Comparison of ENCODE assay signal across 20 cellular contexts in genomic region chr11:132914600-132914999, GRCh38.
"Had no signal": no experiment of that assay in that cellular context is flagged by ENCODE, and none has a peak within 500 bp of the region (broad histone marks: within the 10 kb centered on the region; RNA-seq: fewer than 3 reads in every experiment).

No MANE protein-coding gene starts in this region.

- H3K4me2 ChIP-seq: neural progenitor cell had no signal

- H3K4me3 Mint-ChIP-seq: endodermal cell, mesothelial cell of epicardium, natural killer cell, neural progenitor cell had no signal

- FAIRE-seq: endothelial cell of umbilical vein, islet of Langerhans, pancreas, small intestine had no signal

- H3K36me3 ChIP-seq: colonic mucosa, gastrocnemius medialis, heart right ventricle, neural progenitor cell, pancreas had no signal

- H3K4me1 Mint-ChIP-seq: natural killer cell had no signal

- H3K9ac ChIP-seq: neural progenitor cell had no signal

- H3K9me3 ChIP-seq: colonic mucosa, gastrocnemius medialis, heart right ventricle, pancreas had no signal

- H2AFZ ChIP-seq: neural progenitor cell had no signal

- H3K4me3 ChIP-seq: colonic mucosa, gastrocnemius medialis, heart right ventricle, neural progenitor cell, pancreas had no signal

- H3K9me3 Mint-ChIP-seq: endodermal cell, mesothelial cell of epicardium, neural progenitor cell had no signal

- H3K27ac Mint-ChIP-seq: endodermal cell, mesothelial cell of epicardium, natural killer cell, neural progenitor cell, progenitor cell of endocrine pancreas had no signal

- DNase-seq: colonic mucosa; dermis blood vessel endothelial cell; endodermal cell; gastrocnemius medialis; heart right ventricle; hypothalamus; natural killer cell; occipital lobe; pancreas; right cardiac atrium; small intestine; stimulated activated CD4-positive, alpha-beta T cell treated with anti-CD3 and anti-CD28 coated beads, Interleukin-12 subunit alpha, Interleukin-12 subunit beta, amount 100 ng/mL, for 4 hours; stimulated activated naive CD4-positive, alpha-beta T cell; trophoblast cell had no signal

- H3K27ac ChIP-seq: colonic mucosa, gastrocnemius medialis, heart right ventricle, neural progenitor cell, pancreas had no signal

- H3K36me3 Mint-ChIP-seq: mesothelial cell of epicardium, natural killer cell, neural progenitor cell had no signal

- ATAC-seq: gastrocnemius medialis, heart right ventricle, left lobe of liver, natural killer cell, pancreas, right cardiac atrium had no signal

- H3K27me3 ChIP-seq: colonic mucosa, gastrocnemius medialis, neural progenitor cell, pancreas had no signal

- H3K4me1 ChIP-seq: colonic mucosa, gastrocnemius medialis, pancreas had no signal
